Comparison of ENCODE assay signal across 8 cellular contexts in genomic region chr12:71780207-71780822, GRCh38. TPM values are rescaled to one million over a fixed set of nuclear protein-coding genes. Genes with fewer than 3 reads are reported as not detected.
A peak's percentile ranks its signal among the peaks of the same experiment; 100 is the strongest.
DNase-seq lines count a peak whose midpoint lies in the region; ATAC-seq, FAIRE-seq and TF ChIP-seq lines count a peak whose summit lies in the region.

No MANE protein-coding gene starts in this region.

- dilution Hi-C loops in endothelial cell of umbilical vein (cut with MboI; ENCODE audit: extremely low pct_ligation_motif_present, low sequenced_read_pairs), result no loop called here

- H3K9me1 ChIP-seq in endothelial cell of umbilical vein (replicated peaks; ENCODE audit: control insufficient read depth, extremely low read depth, insufficient read depth, low read length), result no peaks in the 10 kb centered on the region

- H3K27me3 Mint-ChIP-seq in activated CD4-positive, alpha-beta T cell treated with anti-CD3 and anti-CD28 coated beads, Interleukin-2, amount 10 ng/mL, durations not matched to agents 7 days and 5 days, result no peaks in the 10 kb centered on the region
- no peaks in the 10 kb centered on the region for H3K27me3 Mint-ChIP-seq in naive thymus-derived CD8-positive, alpha-beta T cell

- peak; percentile 28 for DNase-seq in NCI-H1105 treated with DMSO at 0.1 percent for 48 hours (lab: John Stamatoyannopoulos, UW)
- DNase-seq in NCI-H1105 (lab: John Stamatoyannopoulos, UW), result no peak
- peak; percentile 33 for DNase-seq in NCI-H1694 (lab: John Stamatoyannopoulos, UW)
- peak; percentile 55 for DNase-seq in activated CD4-positive, alpha-beta T cell treated with anti-CD3 and anti-CD28 coated beads, Interleukin-2, amount 10 ng/mL, durations not matched to agents 7 days and 5 days
- peak; percentile 71 for DNase-seq in endothelial cell of umbilical vein (ENCODE audit: low read depth, low spot score)
- peak; percentile 10 to 69 (median 38) for DNase-seq in naive thymus-derived CD8-positive, alpha-beta T cell

- BruUV-seq in endothelial cell of umbilical vein (replicated peaks; lab: Mats Ljungman, UMichigan), result no TSS peak

- peaks cover 4% of the 10 kb centered on the region for H3K4me1 Mint-ChIP-seq in activated CD4-positive, alpha-beta T cell treated with anti-CD3 and anti-CD28 coated beads, Interleukin-2, amount 10 ng/mL, durations not matched to agents 7 days and 5 days
- peaks cover 6 to 15% (median 8%) of the 10 kb centered on the region in 4 donors for H3K4me1 Mint-ChIP-seq in naive thymus-derived CD8-positive, alpha-beta T cell

- no peak for FAIRE-seq in endothelial cell of umbilical vein (lab: Jason Lieb, UNC)

- peak; percentile 47 to 61 for TF ChIP-seq CTCF in endothelial cell of umbilical vein (IDR thresholded peaks at IDR 0.05; ENCODE audit: extremely low read depth in 1 of 2, insufficient read depth in 1 of 2, low read depth in 1 of 2, low read length in 2 of 2)

- CTCF ChIA-PET in activated CD4-positive, alpha-beta T cell treated with anti-CD3 and anti-CD28 coated beads, Interleukin-2, amount 10 ng/mL, durations not matched to agents 7 days and 5 days (lab: Charles Lee), result interaction anchor here (0.7 to 2.5 kb wide), 9 partner anchors 8 to 70 kb away, joined by 3 to 10 read pairs (median 3); partner anchors contain the start of gene RAB21
- CTCF ChIA-PET in endothelial cell of umbilical vein (lab: Charles Lee), result interaction anchor here (0.6 to 4.2 kb wide), 36 partner anchors 9 to 237 kb away, joined by 3 to 115 read pairs (median 4); partner anchors contain the start of genes TBC1D15 and TPH2

- intact Hi-C loops in endothelial cell of umbilical vein (cut with micrococcal nuclease), result loop anchor here (1.0 kb wide), 3 partner anchors 66 to 158 kb away; partner anchors contain the start of gene TPH2

- no peak overlapping the region for H2AFZ ChIP-seq in endothelial cell of umbilical vein (ENCODE audit: low read depth, low read length)

- H3K9me3 ChIP-seq in endothelial cell of umbilical vein (replicated peaks; ENCODE audit: control insufficient read depth, insufficient read depth, low read length), result no peaks in the 10 kb centered on the region

- ATAC-seq in GM21723 (IDR thresholded peaks at IDR 0.05; ENCODE audit: unreplicated experiment) (peak; percentile 56), HG03045 (IDR thresholded peaks at IDR 0.05; ENCODE audit: unreplicated experiment) (no peak)
- ATAC-seq in naive thymus-derived CD8-positive, alpha-beta T cell, result peak; percentile 58 to 64

- H3K27me3 ChIP-seq in endothelial cell of umbilical vein (ENCODE audit: control insufficient read depth in 2 of 2, insufficient read depth in 2 of 2, low read length in 2 of 2), result no peaks in the 10 kb centered on the region

- H3K4me2 ChIP-seq in endothelial cell of umbilical vein (ENCODE audit: insufficient read depth, low read length), result no peak overlapping the region

- no peak overlapping the region for H3K4me3 ChIP-seq in endothelial cell of umbilical vein (replicated peaks in 1 of 3; ENCODE audit: insufficient read depth in 1 of 3, low read depth in 1 of 3, low read length in 3 of 3)

- H3K4me1 ChIP-seq in endothelial cell of umbilical vein (ENCODE audit: control insufficient read depth, extremely low read depth, insufficient read depth, low read length), result peaks cover 10% of the 10 kb centered on the region

- POLR2A ChIA-PET in activated CD4-positive, alpha-beta T cell treated with anti-CD3 and anti-CD28 coated beads, Interleukin-2, amount 10 ng/mL, durations not matched to agents 7 days and 5 days (lab: Charles Lee), result interaction anchor here (0.7 kb wide), 1 partner anchor 66 kb away, joined by 3 read pairs; no protein-coding TSS in a partner anchor
- POLR2A ChIA-PET in endothelial cell of umbilical vein (lab: Charles Lee), result interaction anchor here (1.0 kb wide), 1 partner anchor 66 kb away, joined by 3 read pairs; no protein-coding TSS in a partner anchor
- POLR2A ChIA-PET in naive thymus-derived CD8-positive, alpha-beta T cell (lab: Charles Lee), result interaction anchor here (1.3 to 1.4 kb wide), 2 partner anchors 58 to 66 kb away, joined by 3 to 5 read pairs; no protein-coding TSS in a partner anchor

- H3K9me3 Mint-ChIP-seq in activated CD4-positive, alpha-beta T cell treated with anti-CD3 and anti-CD28 coated beads, Interleukin-2, amount 10 ng/mL, durations not matched to agents 7 days and 5 days, result no peaks in the 10 kb centered on the region
- H3K9me3 Mint-ChIP-seq in naive thymus-derived CD8-positive, alpha-beta T cell, result no peaks in the 10 kb centered on the region

- H3K36me3 Mint-ChIP-seq in activated CD4-positive, alpha-beta T cell treated with anti-CD3 and anti-CD28 coated beads, Interleukin-2, amount 10 ng/mL, durations not matched to agents 7 days and 5 days (ENCODE audit: low read depth), result peaks cover 14% of the 10 kb centered on the region
- H3K36me3 Mint-ChIP-seq in naive thymus-derived CD8-positive, alpha-beta T cell, result peaks cover 0 to 68% (median 5%) of the 10 kb centered on the region in 3 donors

- H3K27ac Mint-ChIP-seq in activated CD4-positive, alpha-beta T cell treated with anti-CD3 and anti-CD28 coated beads, Interleukin-2, amount 10 ng/mL, durations not matched to agents 7 days and 5 days, result peak overlapping the region; percentile 31
- peak overlapping the region in 9 of 10 donors; percentile 27 to 88 (median 65) for H3K27ac Mint-ChIP-seq in naive thymus-derived CD8-positive, alpha-beta T cell

- peaks cover 3 to 5% of the 10 kb centered on the region in 2 experiments for H3K36me3 ChIP-seq in endothelial cell of umbilical vein (ENCODE audit: control insufficient read depth in 2 of 2, extremely low read depth in 1 of 2, insufficient read depth in 2 of 2, low read length in 2 of 2)

- H3K27ac ChIP-seq in endothelial cell of umbilical vein (ENCODE audit: insufficient read depth, low read depth, low read length), result no peak overlapping the region

- H3K79me2 ChIP-seq in endothelial cell of umbilical vein (ENCODE audit: control insufficient read depth, insufficient read depth, low read length), result peaks cover 5% of the 10 kb centered on the region

- H3K9ac ChIP-seq in endothelial cell of umbilical vein (replicated peaks; ENCODE audit: extremely low read depth, insufficient read depth, low read length), result no peak overlapping the region

- no peak overlapping the region for H3K4me3 Mint-ChIP-seq in activated CD4-positive, alpha-beta T cell treated with anti-CD3 and anti-CD28 coated beads, Interleukin-2, amount 10 ng/mL, durations not matched to agents 7 days and 5 days
- no peak overlapping the region for H3K4me3 Mint-ChIP-seq in naive thymus-derived CD8-positive, alpha-beta T cell

- TF ChIP-seq POLR2A in endothelial cell of umbilical vein (IDR thresholded peaks at IDR 0.05; ENCODE audit: low read depth, low read length), result no peak

- no peaks in the 10 kb centered on the region for H4K20me1 ChIP-seq in endothelial cell of umbilical vein (replicated peaks; ENCODE audit: control insufficient read depth, extremely low read depth, insufficient read depth, low read length)

TF ChIP-seq in endothelial cell of umbilical vein, 7 proteins besides CTCF, POLR2A, EP300 and RAD21:
- no peak for TF ChIP-seq MYC (IDR thresholded peaks at IDR 0.05; ENCODE audit: low read depth, low read length)
- TF ChIP-seq POLR2AphosphoS5 (IDR thresholded peaks at IDR 0.05; ENCODE audit: insufficient read depth, low read depth, low read length), result no peak
- TF ChIP-seq MAX (IDR thresholded peaks at IDR 0.05; ENCODE audit: insufficient read depth, insufficient read length), result no peak
- TF ChIP-seq FOS (IDR thresholded peaks at IDR 0.05; ENCODE audit: borderline replicate concordance, insufficient read depth, low read length), result no peak
- TF ChIP-seq EZH2 (IDR thresholded peaks at IDR 0.05; ENCODE audit: borderline replicate concordance, low read depth, low read length, severe bottlenecking), result no peak
- TF ChIP-seq JUN (IDR thresholded peaks at IDR 0.05; ENCODE audit: borderline replicate concordance, insufficient read depth, insufficient read length, low read depth), result no peak
- no peak for TF ChIP-seq GATA2 (IDR thresholded peaks at IDR 0.05; ENCODE audit: insufficient read depth, insufficient read length, low read depth, low read length)

RNA-seq across cellular contexts. Expression of gene RAB21, which starts 25.7 kb away (rescaled TPM):
- 10 to 100 TPM; 65.5 to 81.7 TPM for total RNA-seq in activated CD4-positive, alpha-beta T cell treated with anti-CD3 and anti-CD28 coated beads, Interleukin-2, amount 10 ng/mL, durations not matched to agents 7 days and 5 days
- 44.8 and 49.6 TPM in 2 replicates for total RNA-seq in endothelial cell of umbilical vein
- 1.8 and 1.9 TPM in 2 replicates for polyA plus RNA-seq in endothelial cell of umbilical vein
- polyA plus RNA-seq in endothelial cell of umbilical vein (2011; cell fraction: cytosol; rRNA removed), result 6.9 and 7.2 TPM in 2 replicates
- 7.2 and 11.4 TPM in 2 replicates for polyA plus RNA-seq in endothelial cell of umbilical vein (2011; cell fraction: nucleus; rRNA removed)
- polyA plus RNA-seq in endothelial cell of umbilical vein (2012), result 36.1 and 51.2 TPM in 2 replicates
- polyA minus RNA-seq in endothelial cell of umbilical vein, result 6.6 and 8.5 TPM in 2 replicates
- polyA minus RNA-seq in endothelial cell of umbilical vein (2011; cell fraction: cytosol; rRNA and poly(A)+ RNA removed), result 8.6 TPM
- 6.9 and 11.2 TPM in 2 replicates for polyA minus RNA-seq in endothelial cell of umbilical vein (2011; cell fraction: nucleus; rRNA and poly(A)+ RNA removed)
- 10 to 100 TPM; 73.9 to 88.5 TPM for total RNA-seq in naive thymus-derived CD8-positive, alpha-beta T cell
- 10 to 100 TPM; 22.3 to 41.0 (median 34.7) TPM for polyA plus RNA-seq in naive thymus-derived CD8-positive, alpha-beta T cell

RNA-seq across cellular contexts. Expression of gene TBC1D15, which starts 59.2 kb away (rescaled TPM):
- total RNA-seq in activated CD4-positive, alpha-beta T cell treated with anti-CD3 and anti-CD28 coated beads, Interleukin-2, amount 10 ng/mL, durations not matched to agents 7 days and 5 days, result 10 to 100 TPM; 50.1 to 55.4 TPM
- total RNA-seq in endothelial cell of umbilical vein, result 29.6 and 32.7 TPM in 2 replicates
- 8.3 and 11.7 TPM in 2 replicates for polyA plus RNA-seq in endothelial cell of umbilical vein
- polyA plus RNA-seq in endothelial cell of umbilical vein (2011; cell fraction: cytosol; rRNA removed), result 12.7 and 13.0 TPM in 2 replicates
- polyA plus RNA-seq in endothelial cell of umbilical vein (2011; cell fraction: nucleus; rRNA removed), result 31.7 and 38.5 TPM in 2 replicates
- 25.6 and 29.0 TPM in 2 replicates for polyA plus RNA-seq in endothelial cell of umbilical vein (2012)
- polyA minus RNA-seq in endothelial cell of umbilical vein, result 16.3 and 23.9 TPM in 2 replicates
- polyA minus RNA-seq in endothelial cell of umbilical vein (2011; cell fraction: cytosol; rRNA and poly(A)+ RNA removed), result 19.2 TPM
- polyA minus RNA-seq in endothelial cell of umbilical vein (2011; cell fraction: nucleus; rRNA and poly(A)+ RNA removed), result 34.9 and 49.5 TPM in 2 replicates
- 100 to 1,000 TPM; 105 to 108 TPM for total RNA-seq in naive thymus-derived CD8-positive, alpha-beta T cell
- polyA plus RNA-seq in naive thymus-derived CD8-positive, alpha-beta T cell, result 10 to 100 TPM; 37.4 to 41.0 (median 40.7) TPM
